In genomic region chr21:35720065-35720810, GRCh38 we compare ENCODE assay signal across 24 cellular contexts.
A peak's percentile ranks its signal among the peaks of the same experiment; 100 is the strongest.
DNase-seq lines count a peak whose midpoint lies in the region; ATAC-seq, FAIRE-seq and TF ChIP-seq lines count a peak whose summit lies in the region.
"Had no signal": no experiment of that assay in that cellular context is flagged by ENCODE, and none has a peak within 500 bp of the region (broad histone marks: within the 10 kb centered on the region; RNA-seq: fewer than 3 reads in every experiment).

No MANE protein-coding gene starts in this region.

- TF ChIP-seq POLR2A in esophagus squamous epithelium (IDR thresholded peaks at IDR 0.05) = no peak

- H3K27ac ChIP-seq in esophagus squamous epithelium = no peak overlapping the region
- H3K27ac ChIP-seq: parathyroid adenoma, stomach, upper lobe of left lung had no signal

- peaks cover 0 to 3% (median 0%) of the 10 kb centered on the region in 4 donors for H3K27me3 ChIP-seq in esophagus squamous epithelium
- H3K27me3 ChIP-seq: stomach, upper lobe of left lung had no signal

- H3K9me3 Mint-ChIP-seq in WTC11 = peaks cover 30% of the 10 kb centered on the region

- no peak overlapping the region for H3K4me3 ChIP-seq in retinal pigment epithelial cell (ENCODE audit: low read length)
- no peak overlapping the region for H3K4me3 ChIP-seq in esophagus squamous epithelium
- H3K4me3 ChIP-seq: stomach, upper lobe of left lung had no signal

- peaks cover 61% of the 10 kb centered on the region for H3K27me3 Mint-ChIP-seq in WTC11 (ENCODE audit: low read depth)

- ATAC-seq in HG03342 (IDR thresholded peaks at IDR 0.05; ENCODE audit: unreplicated experiment) (no peak), WTC11 (no peak)
- ATAC-seq: naive thymus-derived CD8-positive, alpha-beta T cell; Panc1 had no signal

- WGBS in esophagus squamous epithelium, 2 donors = 48 to 50% methylated on average over 6 of the region's 6 CpGs

- CTCF ChIA-PET in WTC11 (lab: Charles Lee) = no interaction called here

- H3K27ac Mint-ChIP-seq in WTC11 = no peak overlapping the region
- H3K27ac Mint-ChIP-seq: naive thymus-derived CD8-positive, alpha-beta T cell had no signal

- intact Hi-C loops in esophagus squamous epithelium (cut with DNase I) = no loop called here

- POLR2A ChIA-PET in WTC11 (lab: Charles Lee) = no interaction called here

- no peak for FAIRE-seq in HTR-8/SVneo (lab: Jason Lieb, UNC)
- FAIRE-seq: H1, small intestine had no signal

- H3K4me1 ChIP-seq in esophagus squamous epithelium = no peaks in the 10 kb centered on the region
- H3K4me1 ChIP-seq: parathyroid adenoma, stomach, upper lobe of left lung had no signal

- H3K36me3 Mint-ChIP-seq in WTC11 = peaks cover 3% of the 10 kb centered on the region; the same call in 1 of the 2 replicates

- no peak overlapping the region for H3K4me3 Mint-ChIP-seq in WTC11
- H3K4me3 Mint-ChIP-seq: naive thymus-derived CD8-positive, alpha-beta T cell had no signal

- no peaks in the 10 kb centered on the region for H3K36me3 ChIP-seq in esophagus squamous epithelium
- H3K36me3 ChIP-seq: stomach, upper lobe of left lung had no signal

- H3K4me1 Mint-ChIP-seq in WTC11 = peaks cover 15% of the 10 kb centered on the region
- H3K4me1 Mint-ChIP-seq: naive thymus-derived CD8-positive, alpha-beta T cell had no signal

- DNase-seq in MV-4-11 (lab: John Stamatoyannopoulos, UW) (peak; percentile 69), SKM-1 (lab: John Stamatoyannopoulos, UW; ENCODE audit: unreplicated experiment) (peak; percentile 31), fibroblast of gingiva (ENCODE audit: low read depth) (peak; percentile 19), retinal pigment epithelial cell (ENCODE audit: low read depth) (peak; percentile 20), esophagus squamous epithelium (lab: John Stamatoyannopoulos, UW) (no peak), HTR-8/SVneo (ENCODE audit: insufficient read length, low spot score) (no peak), WTC11 (ENCODE audit: low spot score) (no peak)
- DNase-seq: activated gamma-delta T cell treated with Interleukin-2 at 50 U/mL for 16 hours; amniotic stem cell; COR-L47; hippocampal formation; islet precursor cell; Karpas-422; mammary epithelial cell; naive thymus-derived CD8-positive, alpha-beta T cell; NCI-H1417; small intestine; stimulated activated CD4-positive, alpha-beta T cell treated with anti-CD3 and anti-CD28 coated beads, Interleukin-4, amount 100 ng/mL, for 1 hour; stomach; upper lobe of left lung had no signal

- TF ChIP-seq CTCF in retinal pigment epithelial cell (conservative IDR thresholded peaks at IDR 0.05; ENCODE audit: low read depth, low read length) (no peak), esophagus squamous epithelium (IDR thresholded peaks at IDR 0.05) (no peak), WTC11 (IDR thresholded peaks at IDR 0.05) (no peak)

- no peaks in the 10 kb centered on the region for H3K9me3 ChIP-seq in esophagus squamous epithelium
- H3K9me3 ChIP-seq: stomach, upper lobe of left lung had no signal

TF ChIP-seq in WTC11, 78 proteins besides CTCF, POLR2A, EP300 and RAD21 (continues in another document):
- TF ChIP-seq E2F5 (CRISPR knock-in tag; IDR thresholded peaks at IDR 0.05) (no peak), E2F1 (CRISPR knock-in tag; IDR thresholded peaks at IDR 0.05) (no peak), ATF2 (CRISPR knock-in tag; IDR thresholded peaks at IDR 0.05; ENCODE audit: borderline replicate concordance, low read depth) (no peak), ZBTB43 (CRISPR knock-in tag; IDR thresholded peaks at IDR 0.05) (no peak), USF2 (CRISPR knock-in tag; IDR thresholded peaks at IDR 0.05) (no peak), KAT7 (CRISPR knock-in tag; IDR thresholded peaks at IDR 0.05; ENCODE audit: borderline replicate concordance) (no peak), PRRX2 (CRISPR knock-in tag; IDR thresholded peaks at IDR 0.05) (no peak), GTF2I (CRISPR knock-in tag; conservative IDR thresholded peaks at IDR 0.05) (no peak), ZNF425 (CRISPR knock-in tag; conservative IDR thresholded peaks at IDR 0.05) (no peak), ZNF138 (CRISPR knock-in tag; conservative IDR thresholded peaks at IDR 0.05) (no peak), ZNF281 (CRISPR knock-in tag; IDR thresholded peaks at IDR 0.05) (no peak)

Comparison
In these comparisons a context has a peak if more than half of its experiments do, and no peak if none do; other contexts are left out.
1. DNase-seq: peak in MV-4-11 (single experiment), SKM-1 (single experiment), fibroblast of gingiva (single experiment) and retinal pigment epithelial cell (single experiment); none in esophagus squamous epithelium (single experiment), HTR-8/SVneo (single experiment) and WTC11 (single experiment).